ENCODE assay signal across 32 cellular contexts in the genomic region with DNA sequence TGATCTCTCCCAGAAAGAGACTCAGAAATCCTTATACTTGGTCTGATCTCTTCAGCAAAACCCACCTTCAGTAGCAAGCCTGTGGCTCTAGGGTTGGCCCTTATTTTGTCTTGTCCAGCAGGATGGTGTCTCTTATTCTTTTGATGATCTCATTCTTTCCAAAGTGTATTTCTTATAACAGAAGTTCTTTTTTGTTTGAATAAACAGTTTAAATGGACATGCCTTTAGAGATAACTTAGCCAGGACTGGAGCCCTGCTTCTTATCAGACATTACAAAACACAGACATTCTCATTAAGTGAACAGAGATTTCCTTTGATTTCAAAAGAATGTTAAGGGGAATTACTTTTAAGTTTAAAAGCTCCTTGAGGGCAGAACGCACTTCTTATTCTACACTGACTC. TPM values are rescaled to one million over a fixed set of nuclear protein-coding genes. Genes with fewer than 3 reads are reported as not detected.
A peak's percentile ranks its signal among the peaks of the same experiment; 100 is the strongest.
DNase-seq lines count a peak whose midpoint lies in the region; ATAC-seq, FAIRE-seq and TF ChIP-seq lines count a peak whose summit lies in the region.
"Had no signal": no experiment of that assay in that cellular context is flagged by ENCODE, and none has a peak within 500 bp of the region (broad histone marks: within the 10 kb centered on the region; RNA-seq: fewer than 3 reads in every experiment).

No MANE protein-coding gene starts in this region.

- H3K36me3 Mint-ChIP-seq in MCF 10A (ENCODE audit: insufficient read depth, unreplicated experiment) (peaks cover 24% of the 10 kb centered on the region), immature natural killer cell (peaks cover 5 to 22% (median 13%) of the 10 kb centered on the region in 3 donors), GM23338 (ENCODE audit: low read depth) (no peaks in the 10 kb centered on the region)
- peaks cover 98% of the 10 kb centered on the region for H3K36me3 Mint-ChIP-seq in activated T-helper 17 cell treated with anti-CD3 and anti-CD28 coated beads, Interleukin-2, amount 50 U/mL, for 72 hours (ENCODE audit: low read depth)

- no peaks in the 10 kb centered on the region for H3K27me3 Mint-ChIP-seq in MCF 10A (ENCODE audit: insufficient read depth, unreplicated experiment)
- H3K27me3 Mint-ChIP-seq in activated T-helper 17 cell treated with anti-CD3 and anti-CD28 coated beads, Interleukin-2, amount 50 U/mL, for 72 hours, result no peaks in the 10 kb centered on the region
- peaks cover 0 to 4% (median 2%) of the 10 kb centered on the region in 3 donors for H3K27me3 Mint-ChIP-seq in immature natural killer cell (ENCODE audit: low read depth in 3 of 3)
- no peaks in the 10 kb centered on the region for H3K27me3 Mint-ChIP-seq in GM23338 (ENCODE audit: insufficient read depth, low read depth, poor library complexity)
- H3K27me3 Mint-ChIP-seq: activated B cell treated with CpG ODN at 0.5 μM for 24 hours, progenitor cell of endocrine pancreas had no signal

- BruUV-seq in MCF 10A (replicated peaks; lab: Mats Ljungman, UMichigan), result no TSS peak
- no TSS peak for BruUV-seq in mammary epithelial cell (replicated peaks; lab: Mats Ljungman, UMichigan)

- CTCF ChIA-PET in MCF 10A (lab: Yijun Ruan, JAX), result interaction anchor here (0.6 to 4.2 kb wide), 2 partner anchors 26 to 96 kb away, joined by 3 to 53 read pairs; no protein-coding TSS in a partner anchor
- CTCF ChIA-PET in mammary epithelial cell (lab: Charles Lee; ENCODE audit: low non-redundant PET), result no interaction called here

- H3K4me2 ChIP-seq in mammary epithelial cell (ENCODE audit: insufficient read depth, low read depth, low read length), result no peak overlapping the region
- no peak overlapping the region for H3K4me2 ChIP-seq in GM23338

- no peaks in the 10 kb centered on the region for H3K9me2 ChIP-seq in GM23338 (ENCODE audit: insufficient read depth)

- 100% methylated on average over 1 of the region's 1 CpG for WGBS in mammary epithelial cell (ENCODE audit: low coverage, missing lambda C conversion rate)
- WGBS in small intestine, 3 donors, result 85 to 93% (median 89%) methylated on average over 1 of the region's 1 CpG

- H3K9ac ChIP-seq in mammary epithelial cell (ENCODE audit: insufficient read depth, low read length), result no peak overlapping the region

- H3K9me3 ChIP-seq in mammary epithelial cell (replicated peaks; ENCODE audit: insufficient read depth, low read length), result no peaks in the 10 kb centered on the region
- no peaks in the 10 kb centered on the region for H3K9me3 ChIP-seq in small intestine (ENCODE audit: control insufficient read depth, low read depth)
- H3K9me3 ChIP-seq: breast epithelium, sigmoid colon, SJCRH30, uterus had no signal

- no peaks in the 10 kb centered on the region for H3F3A ChIP-seq in GM23338 (replicated peaks; ENCODE audit: low read depth)

- no peak for DNase-seq in MCF 10A (ENCODE audit: unreplicated experiment)
- DNase-seq in mammary epithelial cell, result no peak
- no peak for DNase-seq in immature natural killer cell
- DNase-seq in GM23338 (ENCODE audit: low spot score), result no peak
- DNase-seq in SKM-1 treated with dmso at 0.1 percent for 144 hours (lab: John Stamatoyannopoulos, UW; ENCODE audit: unreplicated experiment), result no peak
- no peak for DNase-seq in small intestine
- DNase-seq: activated B cell treated with CpG ODN at 0.5 μM for 24 hours; activated T-cell treated with anti-CD3 and anti-CD28 coated beads, Interleukin-2, amount 50 U/mL, for 48 hours; amniotic stem cell; DMS 273 treated with DMSO at 0.1 percent for 48 hours; head of caudate nucleus; NCI-H2107; NCI-H510A; NK-92 treated with Interleukin-12 subunit alpha and Interleukin-12 subunit beta, amount 100 ng/mL, for 24 hours; sigmoid colon; SJCRH30; uterus had no signal

- H3K36me3 ChIP-seq in mammary epithelial cell (ENCODE audit: insufficient read depth, low read length), result no peaks in the 10 kb centered on the region
- H3K36me3 ChIP-seq in GM23338 (ENCODE audit: insufficient read depth), result no peaks in the 10 kb centered on the region
- H3K36me3 ChIP-seq in small intestine (ENCODE audit: control insufficient read depth in 2 of 2, insufficient read depth in 2 of 2, low read length in 2 of 2), result peaks cover 4 to 5% of the 10 kb centered on the region in 2 donors
- H3K36me3 ChIP-seq: breast epithelium, SJCRH30, uterus had no signal

- H3K4me3 ChIP-seq in mammary epithelial cell (replicated peaks in 1 of 3; ENCODE audit: insufficient read depth in 1 of 3, low read depth in 2 of 3, low read length in 3 of 3) (no peak overlapping the region), GM23338 (no peak overlapping the region), small intestine (ENCODE audit: low read depth in 1 of 2, low read length in 2 of 2) (no peak overlapping the region)
- H3K4me3 ChIP-seq: breast epithelium, coronary artery, sigmoid colon, SJCRH30, uterus had no signal

- TF ChIP-seq CTCF in MCF 10A (IDR thresholded peaks at IDR 0.05; ENCODE audit: unreplicated experiment) (no peak), mammary epithelial cell (conservative IDR thresholded peaks at IDR 0.05 in 1 of 2, IDR thresholded peaks at IDR 0.05 in 1 of 2; ENCODE audit: extremely low read depth in 1 of 2, insufficient read depth in 1 of 2, low read depth in 1 of 2, low read length in 2 of 2) (no peak), GM23338 (conservative IDR thresholded peaks at IDR 0.05; ENCODE audit: low read depth in 2 of 2) (no peak)

- H3K9me3 Mint-ChIP-seq in MCF 10A (ENCODE audit: unreplicated experiment) (no peaks in the 10 kb centered on the region), immature natural killer cell (no peaks in the 10 kb centered on the region), GM23338 (no peaks in the 10 kb centered on the region)
- H3K9me3 Mint-ChIP-seq in activated T-helper 17 cell treated with anti-CD3 and anti-CD28 coated beads, Interleukin-2, amount 50 U/mL, for 72 hours, result no peaks in the 10 kb centered on the region
- H3K9me3 Mint-ChIP-seq: activated B cell treated with CpG ODN at 0.5 μM for 24 hours had no signal

- H3K4me1 Mint-ChIP-seq in MCF 10A (ENCODE audit: insufficient read depth, unreplicated experiment) (peaks cover 34% of the 10 kb centered on the region), immature natural killer cell (peaks cover 80 to 100% of the 10 kb centered on the region in 2 donors), GM23338 (no peaks in the 10 kb centered on the region; the same call in 2 of the 3 replicates)
- peaks cover 53% of the 10 kb centered on the region for H3K4me1 Mint-ChIP-seq in activated T-helper 17 cell treated with anti-CD3 and anti-CD28 coated beads, Interleukin-2, amount 50 U/mL, for 72 hours

- H3K4me1 ChIP-seq in mammary epithelial cell (ENCODE audit: insufficient read depth, low read length) (peaks cover 24% of the 10 kb centered on the region), GM23338 (ENCODE audit: insufficient read depth) (no peaks in the 10 kb centered on the region), small intestine (ENCODE audit: control insufficient read depth in 2 of 2, insufficient read depth in 1 of 2, low read depth in 1 of 2, low read length in 1 of 2) (peaks cover 0 to 2% of the 10 kb centered on the region in 2 donors)
- H3K4me1 ChIP-seq: breast epithelium, SJCRH30, uterus had no signal

- POLR2A ChIA-PET in MCF 10A (lab: Yijun Ruan, JAX), result no interaction called here

- intact Hi-C loops in MCF 10A (cut with micrococcal nuclease) (no loop called here), mammary epithelial cell (cut with micrococcal nuclease) (no loop called here)

- H3K79me2 ChIP-seq in mammary epithelial cell (ENCODE audit: insufficient read depth, low read length) (peaks cover 32% of the 10 kb centered on the region), GM23338 (replicated peaks; ENCODE audit: insufficient read depth) (peaks cover 15% of the 10 kb centered on the region; the same call in 1 of the 2 replicates)

- H3K27ac Mint-ChIP-seq in MCF 10A (ENCODE audit: low read depth, unreplicated experiment), result peak overlapping the region; percentile 29
- H3K27ac Mint-ChIP-seq in activated T-helper 17 cell treated with anti-CD3 and anti-CD28 coated beads, Interleukin-2, amount 50 U/mL, for 72 hours, result peak overlapping the region; percentile 42
- H3K27ac Mint-ChIP-seq in immature natural killer cell, result peak overlapping the region in 4 of 6 donors; percentile 24 to 61 (median 42)
- H3K27ac Mint-ChIP-seq in GM23338, result no peak overlapping the region
- H3K27ac Mint-ChIP-seq: activated B cell treated with CpG ODN at 0.5 μM for 24 hours, progenitor cell of endocrine pancreas had no signal

- H3K27ac ChIP-seq in mammary epithelial cell (ENCODE audit: insufficient read depth, low read depth, low read length) (no peak overlapping the region), GM23338 (ENCODE audit: low read depth) (no peak overlapping the region), small intestine (ENCODE audit: low read depth in 1 of 2, low read length in 1 of 2) (no peak overlapping the region)
- H3K27ac ChIP-seq: breast epithelium, C4-2B, coronary artery, sigmoid colon, SJCRH30, uterus had no signal

- no peak for FAIRE-seq in small intestine (lab: Jason Lieb, UNC)
- FAIRE-seq: endometrium, GM18507, H54, HepG2 had no signal

- no peak for ATAC-seq in activated T-helper 17 cell treated with anti-CD3 and anti-CD28 coated beads, Interleukin-2, amount 50 U/mL, for 72 hours (replicated peaks)
- ATAC-seq in GM23338 (no peak), GM18870 (IDR thresholded peaks at IDR 0.05; ENCODE audit: unreplicated experiment) (no peak)
- ATAC-seq: HepG2, left lobe of liver, Panc1 had no signal

- no peaks in the 10 kb centered on the region for H4K20me1 ChIP-seq in mammary epithelial cell (ENCODE audit: insufficient read depth, low read length)
- peaks cover 14% of the 10 kb centered on the region for H4K20me1 ChIP-seq in GM23338 (replicated peaks; ENCODE audit: insufficient read depth)

- H3K27me3 ChIP-seq in mammary epithelial cell (ENCODE audit: insufficient read depth, low read length) (no peaks in the 10 kb centered on the region), GM23338 (ENCODE audit: insufficient read depth) (no peaks in the 10 kb centered on the region), small intestine (ENCODE audit: control insufficient read depth in 2 of 2, insufficient read depth in 2 of 2, low read length in 2 of 2) (no peaks in the 10 kb centered on the region)
- H3K27me3 ChIP-seq: breast epithelium, sigmoid colon, SJCRH30, uterus had no signal

- dilution Hi-C loops in mammary epithelial cell (cut with HindIII; ENCODE audit: low sequenced_read_pairs), result no loop called here

- no peak overlapping the region for H2AFZ ChIP-seq in mammary epithelial cell (ENCODE audit: low read depth, low read length)
- no peak overlapping the region for H2AFZ ChIP-seq in GM23338

- H3K4me3 Mint-ChIP-seq in MCF 10A (ENCODE audit: unreplicated experiment) (no peak overlapping the region), immature natural killer cell (no peak overlapping the region), GM23338 (no peak overlapping the region)
- H3K4me3 Mint-ChIP-seq in activated T-helper 17 cell treated with anti-CD3 and anti-CD28 coated beads, Interleukin-2, amount 50 U/mL, for 72 hours, result no peak overlapping the region
- H3K4me3 Mint-ChIP-seq: activated B cell treated with CpG ODN at 0.5 μM for 24 hours had no signal

- in situ Hi-C loops in mammary epithelial cell (cut with MboI; ENCODE audit: low sequenced_read_pairs in 2 of 2), result no loop called here

RNA-seq across cellular contexts. Expression of a gene that starts 31.7 kb away (rescaled TPM):
- total RNA-seq in MCF 10A (2022) (not detected in 2 replicates), mammary epithelial cell (under 1 TPM; 0.26 to 0.33 TPM)
- polyA plus RNA-seq in mammary epithelial cell (0.32 TPM), immature natural killer cell (under 1 TPM in 1 of 3 donors, not detected in 2; 0.04 TPM), GM23338 (2016; fragmentation: Nextera tagmentation; extraction: Ambion mirVana) (0.30 and 0.37 TPM in 2 replicates), small intestine (1 to 10 TPM in 1 of 3 donors, not detected in 2; 1.0 TPM)
- 0.62 TPM for polyA minus RNA-seq in mammary epithelial cell
- total RNA-seq in activated T-helper 17 cell treated with anti-CD3 and anti-CD28 coated beads, Interleukin-2, amount 50 U/mL, for 72 hours, result under 1 TPM; 0.15 to 0.24 TPM
- 0.97 and 3.2 TPM in 2 replicates for total RNA-seq in GM23338 (2014; rRNA removed; shearing (Covaris generic))
- total RNA-seq: activated B cell treated with CpG ODN at 0.5 μM for 24 hours, HepG2, left lobe of liver, mononuclear cell, SJCRH30 had no signal

RNA-seq across cellular contexts. Expression of a gene that starts 45.7 kb away (rescaled TPM):
- total RNA-seq in MCF 10A (2022), result not detected in 2 replicates
- total RNA-seq in mammary epithelial cell, result under 1 TPM; 0.33 to 0.49 TPM
- 0.41 TPM for polyA plus RNA-seq in mammary epithelial cell
- polyA minus RNA-seq in mammary epithelial cell, result not detected
- 1 to 10 TPM in 1 of 2 donors, not detected in 1; 5.4 TPM for total RNA-seq in activated T-helper 17 cell treated with anti-CD3 and anti-CD28 coated beads, Interleukin-2, amount 50 U/mL, for 72 hours
- polyA plus RNA-seq in immature natural killer cell, result not detected
- not detected in 2 replicates for total RNA-seq in GM23338 (2014; rRNA removed; shearing (Covaris generic))
- polyA plus RNA-seq in GM23338 (2016; fragmentation: Nextera tagmentation; extraction: Ambion mirVana), result not detected in 2 replicates
- under 1 TPM in 1 of 3 donors, not detected in 2; 0.12 TPM for polyA plus RNA-seq in small intestine
- total RNA-seq: activated B cell treated with CpG ODN at 0.5 μM for 24 hours; breast epithelium; HepG2; left lobe of liver; mononuclear cell; progenitor cell of endocrine pancreas; sigmoid colon; SJCRH30; T-helper 2 cell treated with Interferon-gamma antibody and Interleukin-4, amounts not matched to agents 100 ng/mL and 5 ng/mL, for 36 hours; uterus had no signal
- polyA plus RNA-seq: AG04450, HepG2 had no signal

RNA-seq across cellular contexts. Expression of a gene that starts 55.0 kb away (rescaled TPM):
- total RNA-seq in MCF 10A (2022) (not detected in 2 replicates), mammary epithelial cell (not detected)
- polyA plus RNA-seq in mammary epithelial cell (0.10 TPM), immature natural killer cell (not detected), GM23338 (2016; fragmentation: Nextera tagmentation; extraction: Ambion mirVana) (not detected in 2 replicates), small intestine (under 1 TPM in 1 of 3 donors, not detected in 2; 0.07 TPM)
- polyA minus RNA-seq in mammary epithelial cell, result not detected
- not detected for total RNA-seq in activated T-helper 17 cell treated with anti-CD3 and anti-CD28 coated beads, Interleukin-2, amount 50 U/mL, for 72 hours
- not detected in 2 replicates for total RNA-seq in GM23338 (2014; rRNA removed; shearing (Covaris generic))
- total RNA-seq: activated B cell treated with CpG ODN at 0.5 μM for 24 hours; breast epithelium; HepG2; left lobe of liver; mononuclear cell; progenitor cell of endocrine pancreas; sigmoid colon; SJCRH30; T-helper 2 cell treated with Interferon-gamma antibody and Interleukin-4, amounts not matched to agents 100 ng/mL and 5 ng/mL, for 36 hours; uterus had no signal
- polyA plus RNA-seq: AG04450, HepG2 had no signal
